ENCODE assay signal across 18 cellular contexts in genomic region chr6:147711511-147711910, GRCh38.
DNase-seq lines count a peak whose midpoint lies in the region; ATAC-seq and TF ChIP-seq lines count a peak whose summit lies in the region.
"Had no signal": no experiment of that assay in that cellular context is flagged by ENCODE, and none has a peak within 500 bp of the region (broad histone marks: within the 10 kb centered on the region; RNA-seq: fewer than 3 reads in every experiment).

No MANE protein-coding gene starts in this region.

- H3K4me1 ChIP-seq in adipocyte (ENCODE audit: control insufficient read depth, insufficient read depth, low read length) (no peaks in the 10 kb centered on the region), mesendoderm (ENCODE audit: control insufficient read depth, low read depth, low read length) (peaks cover 3% of the 10 kb centered on the region)
- no peaks in the 10 kb centered on the region for H3K4me1 ChIP-seq in naive thymus-derived CD4-positive, alpha-beta T cell (ENCODE audit: control insufficient read depth in 2 of 2, insufficient read depth in 2 of 2, low read length in 2 of 2)

- intact Hi-C loops in naive thymus-derived CD4-positive, alpha-beta T cell (cut with micrococcal nuclease) = no loop called here

- H3K79me1 ChIP-seq in mesendoderm (ENCODE audit: low read length) = no peaks in the 10 kb centered on the region

- H3K27me3 Mint-ChIP-seq in naive thymus-derived CD4-positive, alpha-beta T cell = peaks cover 0 to 11% (median 0%) of the 10 kb centered on the region in 5 donors

- H2AK5ac ChIP-seq in mesendoderm (ENCODE audit: low read length) = no peak overlapping the region

- no peak overlapping the region for H4K5ac ChIP-seq in mesendoderm (ENCODE audit: low read length)

- H3K56ac ChIP-seq in mesendoderm (ENCODE audit: low read length) = no peak overlapping the region

- POLR2A ChIA-PET in naive thymus-derived CD4-positive, alpha-beta T cell (lab: Charles Lee) = no interaction called here

- ATAC-seq in HG02571 (IDR thresholded peaks at IDR 0.05; ENCODE audit: unreplicated experiment) = no peak
- no peak for ATAC-seq in naive thymus-derived CD4-positive, alpha-beta T cell

- H3K36me3 ChIP-seq in adipocyte (ENCODE audit: control insufficient read depth, insufficient read depth, low read length, severe bottlenecking) (no peaks in the 10 kb centered on the region), mesendoderm (ENCODE audit: control insufficient read depth, insufficient read depth, low read length) (no peaks in the 10 kb centered on the region)
- H3K36me3 ChIP-seq in naive thymus-derived CD4-positive, alpha-beta T cell (ENCODE audit: control insufficient read depth in 2 of 3, insufficient read depth in 3 of 3, low read length in 3 of 3) = no peaks in the 10 kb centered on the region
- H3K36me3 ChIP-seq: MG63 had no signal

- no peak overlapping the region for H3K4me2 ChIP-seq in mesendoderm (ENCODE audit: low read length)

- no peak overlapping the region for H3K4me3 Mint-ChIP-seq in naive thymus-derived CD4-positive, alpha-beta T cell
- H3K4me3 Mint-ChIP-seq: H9 had no signal

- H3K36me3 Mint-ChIP-seq in naive thymus-derived CD4-positive, alpha-beta T cell = no peaks in the 10 kb centered on the region

- H3K27ac Mint-ChIP-seq in naive thymus-derived CD4-positive, alpha-beta T cell = no peak overlapping the region
- H3K27ac Mint-ChIP-seq: H9 had no signal

- H2BK5ac ChIP-seq in mesendoderm (ENCODE audit: low read length) = no peak overlapping the region

- H4K8ac ChIP-seq in mesendoderm (ENCODE audit: low read depth, low read length) = no peak overlapping the region

- no peaks in the 10 kb centered on the region for H3K79me2 ChIP-seq in mesendoderm (ENCODE audit: control insufficient read depth, insufficient read depth, low read length)

- no peaks in the 10 kb centered on the region for H3K27me3 ChIP-seq in adipocyte (replicated peaks; ENCODE audit: control insufficient read depth, insufficient read depth, low read length)
- H3K27me3 ChIP-seq in mesendoderm (ENCODE audit: insufficient read depth, low read length, poor library complexity) = no peaks in the 10 kb centered on the region
- H3K27me3 ChIP-seq in naive thymus-derived CD4-positive, alpha-beta T cell (ENCODE audit: control insufficient read depth in 2 of 2, insufficient read depth in 2 of 2, low read length in 2 of 2) = no peaks in the 10 kb centered on the region
- H3K27me3 ChIP-seq: MG63 had no signal

- H3K9ac ChIP-seq in adipocyte (ENCODE audit: low read length) = no peak overlapping the region
- H3K9ac ChIP-seq in mesendoderm (ENCODE audit: low read length) = no peak overlapping the region

- no peak overlapping the region for H2BK15ac ChIP-seq in mesendoderm (replicated peaks; ENCODE audit: low read depth)

- no CpG with 5 or more reads among the region's 4 CpGs for WGBS in mesendoderm (ENCODE audit: extremely low coverage, insufficient coverage, low lambda C conversion rate)

- H3K9me3 Mint-ChIP-seq in naive thymus-derived CD4-positive, alpha-beta T cell = peaks cover 0 to 5% (median 0%) of the 10 kb centered on the region in 11 donors

- H2BK120ac ChIP-seq in mesendoderm (ENCODE audit: low read depth, low read length) = no peak overlapping the region

- H3K4me3 ChIP-seq in AG09309 (ENCODE audit: control insufficient read depth, low read depth, low read length) (no peak overlapping the region), adipocyte (ENCODE audit: low read length) (no peak overlapping the region), fibroblast of villous mesenchyme (ENCODE audit: low read depth, low read length) (no peak overlapping the region), mesendoderm (ENCODE audit: low read length) (no peak overlapping the region)
- no peak overlapping the region for H3K4me3 ChIP-seq in naive thymus-derived CD4-positive, alpha-beta T cell (ENCODE audit: low read length)
- H3K4me3 ChIP-seq: MG63 had no signal

- H3K4me1 Mint-ChIP-seq in naive thymus-derived CD4-positive, alpha-beta T cell = peaks cover 0 to 2% (median 0%) of the 10 kb centered on the region in 7 donors

- no peak overlapping the region for H3K4ac ChIP-seq in mesendoderm (ENCODE audit: low read depth, low read length)

- no peak overlapping the region for H3K23ac ChIP-seq in mesendoderm (ENCODE audit: low read length)

- H3K27ac ChIP-seq in mesendoderm (ENCODE audit: low read depth, low read length) = no peak overlapping the region
- H3K27ac ChIP-seq in naive thymus-derived CD4-positive, alpha-beta T cell (ENCODE audit: low read depth, low read length) = no peak overlapping the region

- H3K18ac ChIP-seq in mesendoderm (ENCODE audit: low read length) = no peak overlapping the region

- TF ChIP-seq CTCF in AG09309 (IDR thresholded peaks at IDR 0.05; ENCODE audit: control insufficient read depth, insufficient read depth, low read depth, low read length, missing control alignments) = no peak
- no peak for TF ChIP-seq CTCF in fibroblast of villous mesenchyme (IDR thresholded peaks at IDR 0.05; ENCODE audit: insufficient read depth, low read depth, low read length)

- DNase-seq in AG09309 (ENCODE audit: low read depth) (peak; percentile 25), NCI-H1417 treated with DMSO at 0.1 percent for 48 hours (lab: John Stamatoyannopoulos, UW) (peak; percentile 29), adipocyte (ENCODE audit: low read depth) (peak; percentile 71), fibroblast of villous mesenchyme (ENCODE audit: low read depth) (peak; percentile 29), mesendoderm (no peak), DMS153 treated with DMSO at 0.1 percent for 48 hours (lab: John Stamatoyannopoulos, UW; ENCODE audit: unreplicated experiment) (no peak)
- DNase-seq in naive thymus-derived CD4-positive, alpha-beta T cell = no peak
- DNase-seq: C1 segment of cervical spinal cord; DND-41; H9; Kasumi-1; MG63; NCI-H1048; NCI-H1694; NCI-H2107; NK-92 treated with Interleukin-12 subunit alpha and Interleukin-12 subunit beta, amount 100 ng/mL, for 24 hours; Right ventricle myocardium superior had no signal

- no peaks in the 10 kb centered on the region for H3K9me3 ChIP-seq in adipocyte (ENCODE audit: control insufficient read depth, low read length)
- H3K9me3 ChIP-seq in naive thymus-derived CD4-positive, alpha-beta T cell (ENCODE audit: control insufficient read depth in 2 of 3, low read length in 3 of 3) = no peaks in the 10 kb centered on the region
- H3K9me3 ChIP-seq: MG63 had no signal

- CTCF ChIA-PET in naive thymus-derived CD4-positive, alpha-beta T cell (lab: Charles Lee) = no interaction called here

Comparison
In these comparisons a context has a peak if more than half of its experiments do, and no peak if none do; other contexts are left out.
1. DNase-seq: peak in AG09309 (single experiment), NCI-H1417 treated with DMSO at 0.1 percent for 48 hours (single experiment), adipocyte (single experiment) and fibroblast of villous mesenchyme (single experiment); none in mesendoderm (single experiment), DMS153 treated with DMSO at 0.1 percent for 48 hours (single experiment) and naive thymus-derived CD4-positive, alpha-beta T cell (0 of 9).